Comparison of ENCODE assay signal across 9 cellular contexts in the genomic region with DNA sequence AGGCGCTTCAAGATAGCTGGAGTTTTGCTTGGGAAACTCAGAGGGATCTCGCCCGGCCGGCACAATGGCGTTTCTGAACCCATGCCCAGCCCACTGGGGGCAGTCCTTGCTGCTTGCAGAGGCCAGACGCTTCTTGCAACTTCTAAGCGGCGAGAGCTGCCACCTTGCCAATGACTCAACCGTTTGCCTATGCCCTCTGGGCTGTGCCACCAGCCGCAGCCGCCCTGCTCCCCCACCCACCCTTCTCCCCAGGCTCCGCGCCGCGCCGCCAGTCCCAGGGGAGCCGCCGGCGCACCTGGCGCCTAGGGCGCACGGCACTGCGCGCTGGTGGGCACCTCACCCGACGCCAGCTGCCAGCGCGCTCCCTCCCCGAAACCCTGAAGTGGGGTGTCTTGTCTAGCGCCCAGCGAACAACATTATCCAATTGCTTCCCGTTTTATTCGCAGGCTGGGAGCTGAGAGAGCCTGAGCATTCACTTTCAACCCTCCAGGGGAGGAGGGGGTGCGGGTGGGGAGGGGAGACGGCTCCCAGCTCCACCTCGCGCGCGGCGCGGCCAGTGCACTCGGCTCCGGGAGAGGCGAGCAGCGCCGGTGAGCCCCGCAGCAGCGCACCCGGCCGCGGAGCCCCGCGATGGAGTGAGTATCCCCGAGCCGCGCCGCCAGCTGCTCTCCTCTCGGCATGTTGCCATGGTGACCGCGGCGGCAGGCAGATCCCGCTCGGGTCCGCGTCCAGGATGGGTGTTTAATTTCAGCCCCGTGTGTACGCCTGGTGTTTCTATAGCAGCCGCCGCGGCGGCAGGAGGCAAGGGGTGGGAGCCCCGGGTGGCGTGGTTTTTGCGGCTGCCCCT.
DNase-seq lines count a peak whose midpoint lies in the region; ATAC-seq and TF ChIP-seq lines count a peak whose summit lies in the region.
"Had no signal": no experiment of that assay in that cellular context is flagged by ENCODE, and none has a peak within 500 bp of the region (broad histone marks: within the 10 kb centered on the region; RNA-seq: fewer than 3 reads in every experiment).

No MANE protein-coding gene starts in this region.

- TF ChIP-seq CTCF in right atrium auricular region (IDR thresholded peaks at IDR 0.05) (no peak), psoas muscle (IDR thresholded peaks at IDR 0.05) (no peak)

- peak overlapping the region; percentile 42 to 61 for H3K4me3 ChIP-seq in right atrium auricular region
- peak overlapping the region; percentile 55 for H3K4me3 ChIP-seq in psoas muscle

- H3K27ac Mint-ChIP-seq in activated CD8-positive, alpha-beta T cell treated with anti-CD3 and anti-CD28 coated beads, Interleukin-2, amount 10 ng/mL, durations not matched to agents 7 days and 5 days, result no peak overlapping the region
- no peak overlapping the region for H3K27ac Mint-ChIP-seq in activated T-helper 1 cell treated with anti-CD3 and anti-CD28 coated beads, Interleukin-12 subunit alpha, Interleukin-12 subunit beta, Interleukin-2, Interleukin-4 antibody, amounts not matched to agents 30 ng/mL and 10 ng/mL and 1 ng/mL, durations not matched to agents 14 hours and 24 hours and 36 hours

- no peak overlapping the region for H3K27ac ChIP-seq in right atrium auricular region
- H3K27ac ChIP-seq in psoas muscle, result no peak overlapping the region

- H3K27me3 Mint-ChIP-seq in activated CD8-positive, alpha-beta T cell treated with anti-CD3 and anti-CD28 coated beads, Interleukin-2, amount 10 ng/mL, durations not matched to agents 7 days and 5 days (ENCODE audit: low read depth), result peaks cover 36% of the 10 kb centered on the region
- peaks cover 59% of the 10 kb centered on the region for H3K27me3 Mint-ChIP-seq in activated T-helper 1 cell treated with anti-CD3 and anti-CD28 coated beads, Interleukin-12 subunit alpha, Interleukin-12 subunit beta, Interleukin-2, Interleukin-4 antibody, amounts not matched to agents 30 ng/mL and 10 ng/mL and 1 ng/mL, durations not matched to agents 14 hours and 24 hours and 36 hours (ENCODE audit: insufficient read depth)

- H3K4me3 Mint-ChIP-seq in activated CD8-positive, alpha-beta T cell treated with anti-CD3 and anti-CD28 coated beads, Interleukin-2, amount 10 ng/mL, durations not matched to agents 7 days and 5 days, result no peak overlapping the region
- no peak overlapping the region for H3K4me3 Mint-ChIP-seq in activated T-helper 1 cell treated with anti-CD3 and anti-CD28 coated beads, Interleukin-12 subunit alpha, Interleukin-12 subunit beta, Interleukin-2, Interleukin-4 antibody, amounts not matched to agents 30 ng/mL and 10 ng/mL and 1 ng/mL, durations not matched to agents 14 hours and 24 hours and 36 hours
- H3K4me3 Mint-ChIP-seq: central memory CD8-positive, alpha-beta T cell had no signal

- H3K9me3 ChIP-seq in right atrium auricular region (peaks cover 0 to 3% of the 10 kb centered on the region in 2 donors), psoas muscle (no peaks in the 10 kb centered on the region)

- H3K36me3 ChIP-seq in right atrium auricular region, result no peaks in the 10 kb centered on the region
- no peaks in the 10 kb centered on the region for H3K36me3 ChIP-seq in psoas muscle (ENCODE audit: insufficient read depth in 1 of 2, low read depth in 1 of 2)

- H3K36me3 Mint-ChIP-seq in activated CD8-positive, alpha-beta T cell treated with anti-CD3 and anti-CD28 coated beads, Interleukin-2, amount 10 ng/mL, durations not matched to agents 7 days and 5 days (ENCODE audit: low read depth), result no peaks in the 10 kb centered on the region
- no peaks in the 10 kb centered on the region for H3K36me3 Mint-ChIP-seq in activated T-helper 1 cell treated with anti-CD3 and anti-CD28 coated beads, Interleukin-12 subunit alpha, Interleukin-12 subunit beta, Interleukin-2, Interleukin-4 antibody, amounts not matched to agents 30 ng/mL and 10 ng/mL and 1 ng/mL, durations not matched to agents 14 hours and 24 hours and 36 hours (ENCODE audit: low read depth)

- POLR2A ChIA-PET in activated CD8-positive, alpha-beta T cell treated with anti-CD3 and anti-CD28 coated beads, Interleukin-2, amount 10 ng/mL, durations not matched to agents 7 days and 5 days (lab: Charles Lee), result no interaction called here

- CTCF ChIA-PET in activated CD8-positive, alpha-beta T cell treated with anti-CD3 and anti-CD28 coated beads, Interleukin-2, amount 10 ng/mL, durations not matched to agents 7 days and 5 days (lab: Charles Lee), result no interaction called here

- WGBS in psoas muscle, 3 donors, result 1 to 2% (median 1%) methylated on average over 68 to 74 of the region's 74 CpGs

- intact Hi-C loops in psoas muscle (cut with DNase I), result no loop called here
- intact Hi-C loops in activated T-helper 1 cell treated with anti-CD3 and anti-CD28 coated beads, Interleukin-12 subunit alpha, Interleukin-12 subunit beta, Interleukin-2, Interleukin-4 antibody, amounts not matched to agents 30 ng/mL and 10 ng/mL and 1 ng/mL, durations not matched to agents 14 hours and 24 hours and 36 hours (cut with micrococcal nuclease), result no loop called here

- H3K4me1 Mint-ChIP-seq in activated CD8-positive, alpha-beta T cell treated with anti-CD3 and anti-CD28 coated beads, Interleukin-2, amount 10 ng/mL, durations not matched to agents 7 days and 5 days (ENCODE audit: low read depth), result no peaks in the 10 kb centered on the region
- H3K4me1 Mint-ChIP-seq in activated T-helper 1 cell treated with anti-CD3 and anti-CD28 coated beads, Interleukin-12 subunit alpha, Interleukin-12 subunit beta, Interleukin-2, Interleukin-4 antibody, amounts not matched to agents 30 ng/mL and 10 ng/mL and 1 ng/mL, durations not matched to agents 14 hours and 24 hours and 36 hours (ENCODE audit: low read depth), result no peaks in the 10 kb centered on the region
- H3K4me1 Mint-ChIP-seq: central memory CD8-positive, alpha-beta T cell had no signal

- H3K27me3 ChIP-seq in right atrium auricular region (no peaks in the 10 kb centered on the region), psoas muscle (ENCODE audit: insufficient read depth in 3 of 3, low read length in 2 of 3) (peaks cover 0 to 54% (median 9%) of the 10 kb centered on the region in 3 donors)

- peaks cover 0 to 19% of the 10 kb centered on the region in 2 donors for H3K4me1 ChIP-seq in right atrium auricular region
- peaks cover 6% of the 10 kb centered on the region for H3K4me1 ChIP-seq in psoas muscle

- H3K9me3 Mint-ChIP-seq in activated CD8-positive, alpha-beta T cell treated with anti-CD3 and anti-CD28 coated beads, Interleukin-2, amount 10 ng/mL, durations not matched to agents 7 days and 5 days (ENCODE audit: insufficient read depth), result no peaks in the 10 kb centered on the region
- H3K9me3 Mint-ChIP-seq in activated T-helper 1 cell treated with anti-CD3 and anti-CD28 coated beads, Interleukin-12 subunit alpha, Interleukin-12 subunit beta, Interleukin-2, Interleukin-4 antibody, amounts not matched to agents 30 ng/mL and 10 ng/mL and 1 ng/mL, durations not matched to agents 14 hours and 24 hours and 36 hours, result no peaks in the 10 kb centered on the region

- DNase-seq in AG20443 (ENCODE audit: low spot score) (peak; percentile 76), NCI-H1092 treated with DMSO at 0.1 percent for 48 hours (lab: John Stamatoyannopoulos, UW) (peak; percentile 92), right atrium auricular region (ENCODE audit: low spot score) (no peak), psoas muscle (peak; percentile 55 to 59), mesenteric fat pad (ENCODE audit: low spot score) (no peak)
- DNase-seq in activated CD8-positive, alpha-beta T cell treated with anti-CD3 and anti-CD28 coated beads, Interleukin-2, amount 10 ng/mL, durations not matched to agents 7 days and 5 days, result no peak
- DNase-seq in activated T-helper 1 cell treated with anti-CD3 and anti-CD28 coated beads, Interleukin-12 subunit alpha, Interleukin-12 subunit beta, Interleukin-2, Interleukin-4 antibody, amounts not matched to agents 30 ng/mL and 10 ng/mL and 1 ng/mL, durations not matched to agents 14 hours and 24 hours and 36 hours (ENCODE audit: low spot score), result no peak
- no peak for DNase-seq in NK-92 treated with Interleukin-12 subunit alpha and Interleukin-12 subunit beta, amount 100 ng/mL, for 24 hours (lab: John Stamatoyannopoulos, UW)

- peak; percentile 33 for ATAC-seq in activated CD8-positive, alpha-beta T cell treated with anti-CD3 and anti-CD28 coated beads, Interleukin-2, amount 10 ng/mL, durations not matched to agents 7 days and 5 days
- peak; percentile 72 to 93 (median 78) for ATAC-seq in psoas muscle

Comparison
In these comparisons a context has a peak if more than half of its experiments do, and no peak if none do; other contexts are left out.
1. DNase-seq: peak in AG20443 (single experiment), NCI-H1092 treated with DMSO at 0.1 percent for 48 hours (single experiment) and psoas muscle (2 of 2); none in activated CD8-positive, alpha-beta T cell treated with anti-CD3 and anti-CD28 coated beads, Interleukin-2, amount 10 ng/mL, durations not matched to agents 7 days and 5 days (single experiment), right atrium auricular region (single experiment), activated T-helper 1 cell treated with anti-CD3 and anti-CD28 coated beads, Interleukin-12 subunit alpha, Interleukin-12 subunit beta, Interleukin-2, Interleukin-4 antibody, amounts not matched to agents 30 ng/mL and 10 ng/mL and 1 ng/mL, durations not matched to agents 14 hours and 24 hours and 36 hours (single experiment), NK-92 treated with Interleukin-12 subunit alpha and Interleukin-12 subunit beta, amount 100 ng/mL, for 24 hours (single experiment) and mesenteric fat pad (single experiment).